In genomic region chr1:6219641-6220040, GRCh38 we compare ENCODE assay signal across 20 cellular contexts. TPM values are rescaled to one million over a fixed set of nuclear protein-coding genes. Genes with fewer than 3 reads are reported as not detected.
"Had no signal": no experiment of that assay in that cellular context is flagged by ENCODE, and none has a peak within 500 bp of the region (broad histone marks: within the 10 kb centered on the region; RNA-seq: fewer than 3 reads in every experiment).

No MANE protein-coding gene starts in this region.

RNA-seq across cellular contexts. Expression of gene RNF207, which starts 13.7 kb away (rescaled TPM):
- polyA plus RNA-seq: naive thymus-derived CD8-positive, alpha-beta T cell had no signal

RNA-seq across cellular contexts. Expression of gene HES3, which starts 24.3 kb away (rescaled TPM):
- total RNA-seq: cerebellum; dorsolateral prefrontal cortex; epithelial cell of proximal tubule; gastroesophageal sphincter; heart left ventricle; hepatocyte; left colon; left ventricle myocardium superior; lower lobe of right lung; mesenteric fat pad; myocyte; naive thymus-derived CD8-positive, alpha-beta T cell; osteocyte; prostate gland; right atrium auricular region; sciatic nerve; thoracic aorta; tibial nerve; upper lobe of right lung; uterus had no signal
- polyA plus RNA-seq: heart left ventricle; hepatocyte; naive thymus-derived CD8-positive, alpha-beta T cell had no signal

RNA-seq across cellular contexts. Expression of gene CHD5, which starts 39.5 kb away (rescaled TPM):
- total RNA-seq: myocyte had no signal
- polyA plus RNA-seq: hepatocyte had no signal
